ENCODE assay signal across 8 cellular contexts in genomic region chrX:120308959-120309872, GRCh38. TPM values are rescaled to one million over a fixed set of nuclear protein-coding genes. Genes with fewer than 3 reads are reported as not detected.
DNase-seq lines count a peak whose midpoint lies in the region; ATAC-seq and TF ChIP-seq lines count a peak whose summit lies in the region.

No MANE protein-coding gene starts in this region.

- H3K4me3 Mint-ChIP-seq in naive thymus-derived CD8-positive, alpha-beta T cell: peak overlapping the region; percentile 80 to 97 (median 90)
- H3K4me3 Mint-ChIP-seq in stimulated activated effector memory CD8-positive, alpha-beta T cell treated with anti-CD3 and anti-CD28 coated beads, Interleukin-12 subunit alpha, Interleukin-12 subunit beta, amount 100 ng/mL, for 72 hours: peak overlapping the region; percentile 86

- no peaks in the 10 kb centered on the region for H3K9me3 Mint-ChIP-seq in naive thymus-derived CD8-positive, alpha-beta T cell
- H3K9me3 Mint-ChIP-seq in stimulated activated effector memory CD8-positive, alpha-beta T cell treated with anti-CD3 and anti-CD28 coated beads, Interleukin-12 subunit alpha, Interleukin-12 subunit beta, amount 100 ng/mL, for 72 hours: no peaks in the 10 kb centered on the region

- ATAC-seq in GM18505 (IDR thresholded peaks at IDR 0.05; ENCODE audit: unreplicated experiment) (peak; percentile 84), HG02938 (IDR thresholded peaks at IDR 0.05; ENCODE audit: unreplicated experiment) (peak; percentile 91), esophagus mucosa (peak; percentile 91)
- peak; percentile 91 to 94 for ATAC-seq in naive thymus-derived CD8-positive, alpha-beta T cell
- peak; percentile 96 for ATAC-seq in stimulated activated effector memory CD8-positive, alpha-beta T cell treated with anti-CD3 and anti-CD28 coated beads, Interleukin-12 subunit alpha, Interleukin-12 subunit beta, amount 100 ng/mL, for 72 hours

- DNase-seq in NCI-H2171 treated with DMSO at 0.1 percent for 48 hours (lab: John Stamatoyannopoulos, UW) (peak; percentile 74), GM19238 (ENCODE audit: insufficient read length, low spot score) (no peak)
- DNase-seq in activated CD8-positive, alpha-beta memory T cell treated with anti-CD3 and anti-CD28 coated beads, Interleukin-2, amount 50 U/mL, for 48 hours: peak; percentile 71
- DNase-seq in naive thymus-derived CD8-positive, alpha-beta T cell: peak; percentile 40 to 86 (median 60)
- DNase-seq in stimulated activated effector memory CD8-positive, alpha-beta T cell treated with anti-CD3 and anti-CD28 coated beads, Interleukin-12 subunit alpha, Interleukin-12 subunit beta, amount 100 ng/mL, for 72 hours (ENCODE audit: low spot score in 2 of 2): peak; percentile 30 to 69

- peaks cover 0 to 2% (median 0%) of the 10 kb centered on the region in 3 donors for H3K36me3 Mint-ChIP-seq in naive thymus-derived CD8-positive, alpha-beta T cell
- H3K36me3 Mint-ChIP-seq in stimulated activated effector memory CD8-positive, alpha-beta T cell treated with anti-CD3 and anti-CD28 coated beads, Interleukin-12 subunit alpha, Interleukin-12 subunit beta, amount 100 ng/mL, for 72 hours: peaks cover 7% of the 10 kb centered on the region

- peaks cover 12 to 53% (median 24%) of the 10 kb centered on the region in 5 donors for H3K27me3 Mint-ChIP-seq in naive thymus-derived CD8-positive, alpha-beta T cell

- H3K4me1 Mint-ChIP-seq in naive thymus-derived CD8-positive, alpha-beta T cell: peaks cover 10 to 19% (median 14%) of the 10 kb centered on the region in 4 donors
- H3K4me1 Mint-ChIP-seq in stimulated activated effector memory CD8-positive, alpha-beta T cell treated with anti-CD3 and anti-CD28 coated beads, Interleukin-12 subunit alpha, Interleukin-12 subunit beta, amount 100 ng/mL, for 72 hours: peaks cover 31% of the 10 kb centered on the region

- H3K27ac Mint-ChIP-seq in naive thymus-derived CD8-positive, alpha-beta T cell: peak overlapping the region; percentile 42 to 96 (median 83)
- peak overlapping the region; percentile 63 for H3K27ac Mint-ChIP-seq in stimulated activated effector memory CD8-positive, alpha-beta T cell treated with anti-CD3 and anti-CD28 coated beads, Interleukin-12 subunit alpha, Interleukin-12 subunit beta, amount 100 ng/mL, for 72 hours

- peak; percentile 25 for TF ChIP-seq POLR2A in GM18505 (IDR thresholded peaks at IDR 0.05; ENCODE audit: borderline replicate concordance, extremely low read depth, insufficient read depth, insufficient read length)

- POLR2A ChIA-PET in naive thymus-derived CD8-positive, alpha-beta T cell (lab: Charles Lee): interaction anchor here (0.6 to 2.6 kb wide), 6 partner anchors 9 to 1812 kb away, joined by 3 to 29 read pairs (median 4); partner anchors contain the start of gene ZBTB33

RNA-seq across cellular contexts. Expression of gene TMEM255A, which starts 2.0 kb away (rescaled TPM):
- 0.20 TPM for total RNA-seq in esophagus mucosa
- under 1 TPM in 1 of 2 experiments, not detected in 1; 0.23 TPM for total RNA-seq in naive thymus-derived CD8-positive, alpha-beta T cell
- polyA plus RNA-seq in naive thymus-derived CD8-positive, alpha-beta T cell: under 1 TPM in 2 of 3 donors, not detected in 1; 0.73 to 0.95 TPM

RNA-seq across cellular contexts. Expression of gene ATP1B4, which starts 52.7 kb away (rescaled TPM):
- total RNA-seq in esophagus mucosa: not detected
- total RNA-seq in naive thymus-derived CD8-positive, alpha-beta T cell: not detected
- polyA plus RNA-seq in naive thymus-derived CD8-positive, alpha-beta T cell: not detected

RNA-seq across cellular contexts. Expression of gene ZBTB33, which starts 58.6 kb away (rescaled TPM):
- 10.0 TPM for total RNA-seq in esophagus mucosa
- 10 to 100 TPM; 32.4 to 34.4 TPM for total RNA-seq in naive thymus-derived CD8-positive, alpha-beta T cell
- polyA plus RNA-seq in naive thymus-derived CD8-positive, alpha-beta T cell: 10 to 100 TPM in 2 of 3 donors, 1 to 10 TPM in 1; 9.6 to 14.3 (median 13.6) TPM
